26 cellular contexts compared by ENCODE assay signal in genomic region chr18:614193-614592, GRCh38. TPM values are rescaled to one million over a fixed set of nuclear protein-coding genes. Genes with fewer than 3 reads are reported as not detected.
A peak's percentile ranks its signal among the peaks of the same experiment; 100 is the strongest.
DNase-seq lines count a peak whose midpoint lies in the region; ATAC-seq, FAIRE-seq and TF ChIP-seq lines count a peak whose summit lies in the region.
"Had no signal": no experiment of that assay in that cellular context is flagged by ENCODE, and none has a peak within 500 bp of the region (broad histone marks: within the 10 kb centered on the region; RNA-seq: fewer than 3 reads in every experiment).

No MANE protein-coding gene starts in this region.

- H3K4me3 ChIP-seq in HepG2 (replicated peaks in 1 of 3; ENCODE audit: insufficient read depth in 1 of 3, low read depth in 2 of 3, low read length in 3 of 3) (no peak overlapping the region), right lobe of liver (no peak overlapping the region), OCI-LY3 (ENCODE audit: low read length) (no peak overlapping the region), left lung (no peak overlapping the region)
- H3K4me3 ChIP-seq: GM23338 had no signal

- no peak for TF ChIP-seq CTCF in HepG2 (CRISPR knock-in tag; IDR thresholded peaks at IDR 0.05)
- TF ChIP-seq CTCF in right lobe of liver (IDR thresholded peaks at IDR 0.05), result no peak
- TF ChIP-seq CTCF in OCI-LY3 (IDR thresholded peaks at IDR 0.05; ENCODE audit: low read depth, low read length), result no peak
- no peak for TF ChIP-seq CTCF in left lung (IDR thresholded peaks at IDR 0.05)

- 28% methylated on average over 1 of the region's 1 CpG for WGBS in HepG2 (ENCODE audit: low lambda C conversion rate)
- 33% methylated on average over 1 of the region's 1 CpG for WGBS in right lobe of liver (ENCODE audit: insufficient coverage, low coverage, low lambda C conversion rate, missing lambda C conversion rate)

- DNase-seq in HepG2 (ENCODE audit: low spot score) (no peak), right lobe of liver (no peak), left lung (no peak), urothelium cell line (ENCODE audit: low spot score) (no peak), kidney tubule cell (ENCODE audit: low spot score) (no peak), SKM-1 (lab: John Stamatoyannopoulos, UW; ENCODE audit: unreplicated experiment) (no peak), NCI-H2196 (lab: John Stamatoyannopoulos, UW; ENCODE audit: unreplicated experiment) (no peak)
- DNase-seq: ACHN; AML-193; BE2C; C1 segment of cervical spinal cord; Caco-2; CD4-positive, CD25-positive, alpha-beta regulatory T cell; CD8-positive, alpha-beta T cell; DMS153; DND-41; H9; HFFc6 had no signal

- POLR2A ChIA-PET in HepG2 (lab: Yijun Ruan, JAX), result no interaction called here

- TF ChIP-seq EP300 in HepG2 (IDR thresholded peaks at IDR 0.05; ENCODE audit: low read depth in 2 of 2, low read length in 2 of 2) (no peak), HepG2 (CRISPR knock-in tag; IDR thresholded peaks at IDR 0.05; ENCODE audit: borderline replicate concordance) (no peak)

- no peaks in the 10 kb centered on the region for H4K20me1 ChIP-seq in HepG2 (ENCODE audit: insufficient read depth, low read length)
- no peaks in the 10 kb centered on the region for H4K20me1 ChIP-seq in OCI-LY3 (ENCODE audit: insufficient read depth, low read length)

- ATAC-seq in HepG2, result no peak
- ATAC-seq in right lobe of liver, result no peak
- no peak for ATAC-seq in left lung
- ATAC-seq: CD8-positive, alpha-beta T cell; GM23338; HCT116 had no signal

- H2AFZ ChIP-seq in HepG2 (ENCODE audit: low read length), result no peak overlapping the region
- H2AFZ ChIP-seq in OCI-LY3 (ENCODE audit: low read depth, low read length), result 0 out of 2 replicates have a peak overlapping the region, but pooled peaks have one; percentile 12
- H2AFZ ChIP-seq: GM23338 had no signal

- no peaks in the 10 kb centered on the region for H3K79me2 ChIP-seq in HepG2 (ENCODE audit: insufficient read depth, low read length)
- no peaks in the 10 kb centered on the region for H3K79me2 ChIP-seq in OCI-LY3 (ENCODE audit: low read length)

- H3K4me2 ChIP-seq in HepG2 (ENCODE audit: low read depth, low read length) (no peak overlapping the region), OCI-LY3 (ENCODE audit: low read length) (peak overlapping the region; percentile 84)
- H3K4me2 ChIP-seq: GM23338 had no signal

- TF ChIP-seq RAD21 in HepG2 (CRISPR knock-in tag; IDR thresholded peaks at IDR 0.05), result no peak

- CTCF ChIA-PET in HepG2 (lab: Yijun Ruan, JAX; ENCODE audit: low intra/inter-chr PET ratio, low total read pairs), result no interaction called here

- FAIRE-seq in HepG2 (lab: Jason Lieb, UNC) (no peak), urothelium cell line (lab: Jason Lieb, UNC) (peak; percentile 30)
- FAIRE-seq: A204.1, G401.6, GM12892 had no signal

- H3K9me3 ChIP-seq in HepG2 (ENCODE audit: low read length), result no peaks in the 10 kb centered on the region
- H3K9me3 ChIP-seq in right lobe of liver, result no peaks in the 10 kb centered on the region
- no peaks in the 10 kb centered on the region for H3K9me3 ChIP-seq in OCI-LY3 (ENCODE audit: insufficient read depth, low read length)
- H3K9me3 ChIP-seq in left lung, result no peaks in the 10 kb centered on the region
- H3K9me3 ChIP-seq: BE2C, Caco-2 had no signal

- in situ Hi-C loops in HepG2 (cut with HindIII; ENCODE audit: extremely low pct_ligation_motif_present, low pct_unique_long_range_greater_than_20kb), result loop anchor here (10.0 to 25.0 kb wide), 2 partner anchors 223 to 339 kb away; no protein-coding TSS in a partner anchor

- intact Hi-C loops in HepG2 (cut with micrococcal nuclease; ENCODE audit: unreplicated experiment) (no loop called here), right lobe of liver (cut with DNase I) (no loop called here), left lung (cut with DNase I) (no loop called here)

- TF ChIP-seq POLR2A in HepG2 (IDR thresholded peaks at IDR 0.05; ENCODE audit: insufficient read depth in 1 of 2, low read depth in 2 of 2, low read length in 2 of 2), result no peak
- TF ChIP-seq POLR2A in right lobe of liver (IDR thresholded peaks at IDR 0.05), result no peak

- no TSS peak for BruUV-seq in HepG2 (replicated peaks; lab: Mats Ljungman, UMichigan)

- no peaks in the 10 kb centered on the region for H3K4me1 ChIP-seq in HepG2 (ENCODE audit: insufficient read depth, low read length)
- no peaks in the 10 kb centered on the region for H3K4me1 ChIP-seq in right lobe of liver
- H3K4me1 ChIP-seq in OCI-LY3 (ENCODE audit: low read length), result peaks cover 28% of the 10 kb centered on the region
- peaks cover 3 to 17% of the 10 kb centered on the region in 2 donors for H3K4me1 ChIP-seq in left lung
- H3K4me1 ChIP-seq: BE2C, Caco-2 had no signal

- H3K9ac ChIP-seq in HepG2 (ENCODE audit: insufficient read depth, low read depth, low read length), result no peak overlapping the region
- no peak overlapping the region; the same call in 1 of the 2 replicates for H3K9ac ChIP-seq in OCI-LY3 (ENCODE audit: low read length)

- H3K27me3 ChIP-seq in HepG2 (ENCODE audit: control insufficient read depth in 1 of 2, insufficient read depth in 2 of 2, low read length in 2 of 2), result no peaks in the 10 kb centered on the region; a peak in 3 of 5 replicates
- no peaks in the 10 kb centered on the region for H3K27me3 ChIP-seq in right lobe of liver
- H3K27me3 ChIP-seq in OCI-LY3 (ENCODE audit: low read depth, low read length), result no peaks in the 10 kb centered on the region; the same call in 1 of the 2 replicates
- H3K27me3 ChIP-seq in left lung, result no peaks in the 10 kb centered on the region

- H3K36me3 ChIP-seq in HepG2 (replicated peaks in 1 of 2; ENCODE audit: control insufficient read depth in 1 of 2, insufficient read depth in 2 of 2, low read length in 2 of 2), result no peaks in the 10 kb centered on the region
- no peaks in the 10 kb centered on the region for H3K36me3 ChIP-seq in right lobe of liver
- H3K36me3 ChIP-seq in OCI-LY3 (replicated peaks; ENCODE audit: low read depth, low read length), result no peaks in the 10 kb centered on the region
- no peaks in the 10 kb centered on the region for H3K36me3 ChIP-seq in left lung
- H3K36me3 ChIP-seq: BE2C had no signal

- no peak overlapping the region for H3K27ac ChIP-seq in HepG2 (ENCODE audit: extremely low read length, insufficient read depth, low read length)
- H3K27ac ChIP-seq in right lobe of liver, result no peak overlapping the region
- peak overlapping the region; percentile 98 for H3K27ac ChIP-seq in OCI-LY3 (ENCODE audit: low read length)
- peak overlapping the region; percentile 22 to 47 for H3K27ac ChIP-seq in left lung
- H3K27ac ChIP-seq: 22Rv1 had no signal

RNA-seq across cellular contexts. Expression of gene CLUL1, which starts 17.4 kb away (rescaled TPM):
- total RNA-seq in HepG2 (2016; rRNA removed; fragmentation: Illumina TruSeq; extraction: Trizol) (not detected in 2 replicates), right lobe of liver (not detected), left lung (1 to 10 TPM; 1.3 to 1.4 TPM)
- not detected in 2 replicates for total RNA-seq in HepG2 (2016; cell fraction: cytosol; rRNA removed; fragmentation: Illumina TruSeq; extraction: Trizol; ENCODE audit: low read depth)
- 0.06 TPM in 1 of 2 replicates, not detected in the other for total RNA-seq in HepG2 (2016; cell fraction: insoluble cytoplasmic fraction; rRNA removed; fragmentation: Illumina TruSeq; extraction: Trizol)
- total RNA-seq in HepG2 (2016; cell fraction: membrane; rRNA removed; fragmentation: Illumina TruSeq; extraction: Trizol), result 0.46 TPM in 1 of 2 replicates, not detected in the other
- total RNA-seq in HepG2 (2016; cell fraction: nucleus; rRNA removed; fragmentation: Illumina TruSeq; extraction: Trizol), result not detected in 2 replicates
- 0.04 and 0.05 TPM in 2 replicates for polyA plus RNA-seq in HepG2 (2011; rRNA removed)
- 0.09 and 0.13 TPM in 2 replicates for polyA plus RNA-seq in HepG2 (2011; cell fraction: cytosol; rRNA removed)
- not detected in 2 replicates for polyA plus RNA-seq in HepG2 (2011; cell fraction: nucleus; rRNA removed)
- polyA plus RNA-seq in HepG2 (2012), result 0.13 and 0.16 TPM in 2 replicates
- 0.08 and 0.17 TPM in 2 replicates for polyA plus RNA-seq in HepG2 (2016; cell fraction: cytosol; fragmentation: Illumina TruSeq; extraction: Trizol; ENCODE audit: low read depth)
- polyA plus RNA-seq in HepG2 (2016; cell fraction: insoluble cytoplasmic fraction; fragmentation: Illumina TruSeq; extraction: Trizol; ENCODE audit: low read depth), result not detected in 2 replicates
- polyA plus RNA-seq in HepG2 (2016; cell fraction: membrane; fragmentation: Illumina TruSeq; extraction: Trizol; ENCODE audit: low read depth), result not detected in 2 replicates
- not detected in 2 replicates for polyA plus RNA-seq in HepG2 (2016; cell fraction: nucleus; fragmentation: Illumina TruSeq; extraction: Trizol; ENCODE audit: insufficient read depth, low read depth)
- not detected in 2 replicates for polyA minus RNA-seq in HepG2 (2011; rRNA and poly(A)+ RNA removed; ENCODE audit: low replicate concordance)
- polyA minus RNA-seq in HepG2 (2011; cell fraction: cytosol; rRNA and poly(A)+ RNA removed), result not detected in 2 replicates
- polyA minus RNA-seq in HepG2 (2011; cell fraction: nucleus; rRNA and poly(A)+ RNA removed), result 0.64 TPM in 1 of 2 replicates, not detected in the other
- total RNA-seq: CD4-positive, CD25-positive, alpha-beta regulatory T cell; CD8-positive, alpha-beta T cell; GM23338; HFFc6 had no signal
- polyA plus RNA-seq: CD4-positive, CD25-positive, alpha-beta regulatory T cell had no signal

RNA-seq across cellular contexts. Expression of gene CETN1, which starts 34.0 kb away (rescaled TPM):
- total RNA-seq in HepG2 (2016; rRNA removed; fragmentation: Illumina TruSeq; extraction: Trizol) (not detected in 2 replicates), right lobe of liver (not detected), left lung (not detected)
- not detected in 2 replicates for total RNA-seq in HepG2 (2016; cell fraction: cytosol; rRNA removed; fragmentation: Illumina TruSeq; extraction: Trizol; ENCODE audit: low read depth)
- not detected in 2 replicates for total RNA-seq in HepG2 (2016; cell fraction: insoluble cytoplasmic fraction; rRNA removed; fragmentation: Illumina TruSeq; extraction: Trizol)
- total RNA-seq in HepG2 (2016; cell fraction: membrane; rRNA removed; fragmentation: Illumina TruSeq; extraction: Trizol), result not detected in 2 replicates
- not detected in 2 replicates for total RNA-seq in HepG2 (2016; cell fraction: nucleus; rRNA removed; fragmentation: Illumina TruSeq; extraction: Trizol)
- polyA plus RNA-seq in HepG2 (2011; rRNA removed), result not detected in 2 replicates
- not detected in 2 replicates for polyA plus RNA-seq in HepG2 (2011; cell fraction: cytosol; rRNA removed)
- not detected in 2 replicates for polyA plus RNA-seq in HepG2 (2011; cell fraction: nucleus; rRNA removed)
- not detected in 2 replicates for polyA plus RNA-seq in HepG2 (2012)
- not detected in 2 replicates for polyA plus RNA-seq in HepG2 (2016; cell fraction: cytosol; fragmentation: Illumina TruSeq; extraction: Trizol; ENCODE audit: low read depth)
- not detected in 2 replicates for polyA plus RNA-seq in HepG2 (2016; cell fraction: insoluble cytoplasmic fraction; fragmentation: Illumina TruSeq; extraction: Trizol; ENCODE audit: low read depth)
- not detected in 2 replicates for polyA plus RNA-seq in HepG2 (2016; cell fraction: membrane; fragmentation: Illumina TruSeq; extraction: Trizol; ENCODE audit: low read depth)
- not detected in 2 replicates for polyA plus RNA-seq in HepG2 (2016; cell fraction: nucleus; fragmentation: Illumina TruSeq; extraction: Trizol; ENCODE audit: insufficient read depth, low read depth)
- not detected in 2 replicates for polyA minus RNA-seq in HepG2 (2011; rRNA and poly(A)+ RNA removed; ENCODE audit: low replicate concordance)
- polyA minus RNA-seq in HepG2 (2011; cell fraction: cytosol; rRNA and poly(A)+ RNA removed), result not detected in 2 replicates
- not detected in 2 replicates for polyA minus RNA-seq in HepG2 (2011; cell fraction: nucleus; rRNA and poly(A)+ RNA removed)
- total RNA-seq: Caco-2; CD4-positive, CD25-positive, alpha-beta regulatory T cell; CD8-positive, alpha-beta T cell; GM23338; H4; H9; HFFc6 had no signal
- polyA plus RNA-seq: CD4-positive, CD25-positive, alpha-beta regulatory T cell; GM23338 had no signal

RNA-seq across cellular contexts. Expression of gene TYMS, which starts 43.3 kb away (rescaled TPM):
- total RNA-seq in HepG2 (2016; rRNA removed; fragmentation: Illumina TruSeq; extraction: Trizol) (80.1 and 186 TPM in 2 replicates), right lobe of liver (10 to 100 TPM in 1 of 6 experiments, 1 to 10 TPM in 5; 1.1 to 14.9 (median 4.2) TPM), left lung (10 to 100 TPM; 25.9 to 39.6 TPM)
- 27.2 and 31.4 TPM in 2 replicates for total RNA-seq in HepG2 (2016; cell fraction: cytosol; rRNA removed; fragmentation: Illumina TruSeq; extraction: Trizol; ENCODE audit: low read depth)
- 77.9 and 183 TPM in 2 replicates for total RNA-seq in HepG2 (2016; cell fraction: insoluble cytoplasmic fraction; rRNA removed; fragmentation: Illumina TruSeq; extraction: Trizol)
- 91.3 and 92.9 TPM in 2 replicates for total RNA-seq in HepG2 (2016; cell fraction: membrane; rRNA removed; fragmentation: Illumina TruSeq; extraction: Trizol)
- total RNA-seq in HepG2 (2016; cell fraction: nucleus; rRNA removed; fragmentation: Illumina TruSeq; extraction: Trizol), result 89.4 and 101 TPM in 2 replicates
- polyA plus RNA-seq in HepG2 (2011; rRNA removed), result 84.9 and 106 TPM in 2 replicates
- 66.6 and 93.1 TPM in 2 replicates for polyA plus RNA-seq in HepG2 (2011; cell fraction: cytosol; rRNA removed)
- 30.9 and 37.2 TPM in 2 replicates for polyA plus RNA-seq in HepG2 (2011; cell fraction: nucleus; rRNA removed)
- 69.5 and 111 TPM in 2 replicates for polyA plus RNA-seq in HepG2 (2012)
- 61.0 and 61.1 TPM in 2 replicates for polyA plus RNA-seq in HepG2 (2016; cell fraction: cytosol; fragmentation: Illumina TruSeq; extraction: Trizol; ENCODE audit: low read depth)
- 396 and 406 TPM in 2 replicates for polyA plus RNA-seq in HepG2 (2016; cell fraction: insoluble cytoplasmic fraction; fragmentation: Illumina TruSeq; extraction: Trizol; ENCODE audit: low read depth)
- 107 and 113 TPM in 2 replicates for polyA plus RNA-seq in HepG2 (2016; cell fraction: membrane; fragmentation: Illumina TruSeq; extraction: Trizol; ENCODE audit: low read depth)
- 245 and 246 TPM in 2 replicates for polyA plus RNA-seq in HepG2 (2016; cell fraction: nucleus; fragmentation: Illumina TruSeq; extraction: Trizol; ENCODE audit: insufficient read depth, low read depth)
- 242 and 518 TPM in 2 replicates for polyA minus RNA-seq in HepG2 (2011; rRNA and poly(A)+ RNA removed; ENCODE audit: low replicate concordance)
- 59.7 and 82.7 TPM in 2 replicates for polyA minus RNA-seq in HepG2 (2011; cell fraction: cytosol; rRNA and poly(A)+ RNA removed)
- 20.8 and 28.3 TPM in 2 replicates for polyA minus RNA-seq in HepG2 (2011; cell fraction: nucleus; rRNA and poly(A)+ RNA removed)

Comparison
In these comparisons a context has a peak if more than half of its experiments do, and no peak if none do; other contexts are left out.
1. H3K27ac ChIP-seq: peak in OCI-LY3 (single experiment) and left lung (2 of 2); none in HepG2 (single experiment) and right lobe of liver (0 of 3).